Comparison of ENCODE assay signal across 30 cellular contexts in the genomic region with DNA sequence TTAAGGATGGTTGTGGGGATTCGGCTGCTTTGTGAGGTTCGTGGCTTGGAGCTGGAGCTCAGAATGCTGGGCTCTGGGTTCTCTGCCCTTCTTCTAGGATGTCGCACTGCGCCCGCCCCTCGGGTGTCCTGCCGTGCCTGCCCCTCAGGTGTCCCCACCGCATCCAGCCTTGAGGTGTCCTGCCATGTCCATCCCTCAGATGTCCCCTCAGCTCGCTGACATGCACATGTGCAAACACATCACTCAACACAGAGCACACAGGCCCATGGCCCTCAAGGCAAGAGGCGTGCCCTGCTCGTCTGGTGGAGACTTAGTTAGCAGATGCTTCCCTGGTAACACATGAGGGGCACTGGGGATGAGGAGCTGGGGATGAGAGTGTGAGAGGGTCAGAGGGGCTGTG.
"Had no signal": no experiment of that assay in that cellular context is flagged by ENCODE, and none has a peak within 500 bp of the region (broad histone marks: within the 10 kb centered on the region; RNA-seq: fewer than 3 reads in every experiment).

No MANE protein-coding gene starts in this region.

- ATAC-seq: activated CD4-positive, alpha-beta T cell treated with anti-CD3 and anti-CD28 coated beads for 36 hours; activated CD8-positive, alpha-beta memory T cell treated with anti-CD3 and anti-CD28 coated beads, Interleukin-2, amount 10 ng/mL, durations not matched to agents 7 days and 5 days; activated CD8-positive, alpha-beta T cell treated with anti-CD3 and anti-CD28 coated beads, Interleukin-2, amount 10 ng/mL, durations not matched to agents 7 days and 5 days; activated T-cell treated with anti-CD3 and anti-CD28 coated beads, Interleukin-2, amount 50 U/mL, for 72 hours; left cardiac atrium; sciatic nerve; stimulated activated memory B cell treated with anti-CD40 and anti-IgM and Interleukin-4, amounts not matched to agents 10 μg/mL and 1 μg/mL and 100 μg/mL, for 72 hours; stimulated activated naive CD8-positive, alpha-beta T cell treated with anti-CD3 and anti-CD28 coated beads, Interleukin-15, amount 100 ng/mL, for 72 hours; T-cell had no signal

- H3K9me3 ChIP-seq: adrenal gland, ascending aorta, esophagus squamous epithelium, neutrophil, ovary had no signal

- H3K27me3 ChIP-seq: adrenal gland, ascending aorta, esophagus squamous epithelium, neutrophil, ovary had no signal

- H3K4me1 ChIP-seq: adrenal gland, ascending aorta had no signal

- DNase-seq: activated B cell treated with CpG ODN at 0.5 μM for 24 hours; activated CD4-positive, alpha-beta T cell treated with anti-CD3 and anti-CD28 coated beads for 36 hours; activated CD8-positive, alpha-beta memory T cell treated with anti-CD3 and anti-CD28 coated beads, Interleukin-2, amount 10 ng/mL, durations not matched to agents 7 days and 5 days; activated CD8-positive, alpha-beta T cell treated with anti-CD3 and anti-CD28 coated beads, Interleukin-2, amount 10 ng/mL, durations not matched to agents 7 days and 5 days; activated naive CD4-positive, alpha-beta T cell treated with anti-CD3 and anti-CD28 coated beads for 36 hours; activated naive CD8-positive, alpha-beta T cell treated with anti-CD3 and anti-CD28 coated beads for 36 hours; activated T-cell treated with anti-CD3 and anti-CD28 coated beads, Interleukin-2, amount 50 U/mL, for 72 hours; adrenal gland; caudate nucleus; esophagus squamous epithelium; foreskin melanocyte; islet precursor cell; left cardiac atrium; stimulated activated CD4-positive, alpha-beta T cell treated with anti-CD3 and anti-CD28 coated beads, Interleukin-1b, Interleukin-23, amount 100 ng/mL, for 48 hours; stimulated activated CD4-positive, alpha-beta T cell treated with anti-CD3 and anti-CD28 coated beads, Interleukin-4, amount 100 ng/mL, for 4 hours; stimulated activated CD8-positive, alpha-beta memory T cell treated with anti-CD3 and anti-CD28 coated beads, Interleukin-4, amount 100 ng/mL, for 48 hours; stimulated activated naive CD8-positive, alpha-beta T cell treated with anti-CD3 and anti-CD28 coated beads, Interleukin-15, amount 100 ng/mL, for 72 hours; substantia nigra; T-cell had no signal

- H3K36me3 ChIP-seq: adrenal gland, ascending aorta, esophagus squamous epithelium, neutrophil, ovary had no signal

- H3K27ac ChIP-seq: adrenal gland, ascending aorta, neutrophil, ovary, skin epidermis had no signal

- H3K4me3 ChIP-seq: adrenal gland, ascending aorta, esophagus squamous epithelium, ovary, skin epidermis had no signal

- H3K4me3 Mint-ChIP-seq: activated B cell treated with CpG ODN at 0.5 μM for 24 hours; activated CD4-positive, alpha-beta T cell treated with anti-CD3 and anti-CD28 coated beads for 36 hours; activated CD8-positive, alpha-beta memory T cell treated with anti-CD3 and anti-CD28 coated beads, Interleukin-2, amount 10 ng/mL, durations not matched to agents 7 days and 5 days; activated CD8-positive, alpha-beta T cell treated with anti-CD3 and anti-CD28 coated beads, Interleukin-2, amount 10 ng/mL, durations not matched to agents 7 days and 5 days; activated naive CD4-positive, alpha-beta T cell treated with anti-CD3 and anti-CD28 coated beads for 36 hours; activated naive CD8-positive, alpha-beta T cell treated with anti-CD3 and anti-CD28 coated beads for 36 hours; activated T-cell treated with anti-CD3 and anti-CD28 coated beads, Interleukin-2, amount 50 U/mL, for 72 hours; brain; memory B cell; nephron; stimulated activated memory B cell treated with anti-CD40 and anti-IgM and Interleukin-4, amounts not matched to agents 10 μg/mL and 1 μg/mL and 100 μg/mL, for 72 hours; stimulated activated naive CD8-positive, alpha-beta T cell treated with anti-CD3 and anti-CD28 coated beads, Interleukin-15, amount 100 ng/mL, for 72 hours; T-cell; type B pancreatic cell had no signal

- H3K9me3 Mint-ChIP-seq: activated B cell treated with CpG ODN at 0.5 μM for 24 hours; activated naive CD4-positive, alpha-beta T cell treated with anti-CD3 and anti-CD28 coated beads for 36 hours; activated naive CD8-positive, alpha-beta T cell treated with anti-CD3 and anti-CD28 coated beads for 36 hours; activated T-cell treated with anti-CD3 and anti-CD28 coated beads, Interleukin-2, amount 50 U/mL, for 72 hours; memory B cell; nephron; stimulated activated memory B cell treated with anti-CD40 and anti-IgM and Interleukin-4, amounts not matched to agents 10 μg/mL and 1 μg/mL and 100 μg/mL, for 72 hours; stimulated activated naive CD8-positive, alpha-beta T cell treated with anti-CD3 and anti-CD28 coated beads, Interleukin-15, amount 100 ng/mL, for 72 hours; T-cell; type B pancreatic cell had no signal

- H3K27me3 Mint-ChIP-seq: activated B cell treated with CpG ODN at 0.5 μM for 24 hours; activated CD4-positive, alpha-beta T cell treated with anti-CD3 and anti-CD28 coated beads for 36 hours; activated CD8-positive, alpha-beta memory T cell treated with anti-CD3 and anti-CD28 coated beads, Interleukin-2, amount 10 ng/mL, durations not matched to agents 7 days and 5 days; activated naive CD8-positive, alpha-beta T cell treated with anti-CD3 and anti-CD28 coated beads for 36 hours; brain; memory B cell; progenitor cell of endocrine pancreas; stimulated activated memory B cell treated with anti-CD40 and anti-IgM and Interleukin-4, amounts not matched to agents 10 μg/mL and 1 μg/mL and 100 μg/mL, for 72 hours; stimulated activated naive CD8-positive, alpha-beta T cell treated with anti-CD3 and anti-CD28 coated beads, Interleukin-15, amount 100 ng/mL, for 72 hours; T-cell; type B pancreatic cell had no signal

- H3K36me3 Mint-ChIP-seq: activated CD8-positive, alpha-beta memory T cell treated with anti-CD3 and anti-CD28 coated beads, Interleukin-2, amount 10 ng/mL, durations not matched to agents 7 days and 5 days; brain; type B pancreatic cell had no signal

- H3K27ac Mint-ChIP-seq: activated B cell treated with CpG ODN at 0.5 μM for 24 hours; activated CD4-positive, alpha-beta T cell treated with anti-CD3 and anti-CD28 coated beads for 36 hours; activated CD8-positive, alpha-beta memory T cell treated with anti-CD3 and anti-CD28 coated beads, Interleukin-2, amount 10 ng/mL, durations not matched to agents 7 days and 5 days; activated CD8-positive, alpha-beta T cell treated with anti-CD3 and anti-CD28 coated beads, Interleukin-2, amount 10 ng/mL, durations not matched to agents 7 days and 5 days; activated naive CD4-positive, alpha-beta T cell treated with anti-CD3 and anti-CD28 coated beads for 36 hours; activated naive CD8-positive, alpha-beta T cell treated with anti-CD3 and anti-CD28 coated beads for 36 hours; activated T-cell treated with anti-CD3 and anti-CD28 coated beads, Interleukin-2, amount 50 U/mL, for 72 hours; memory B cell; nephron; progenitor cell of endocrine pancreas; stimulated activated memory B cell treated with anti-CD40 and anti-IgM and Interleukin-4, amounts not matched to agents 10 μg/mL and 1 μg/mL and 100 μg/mL, for 72 hours; T-cell; type B pancreatic cell had no signal
